9 cellular contexts compared by ENCODE assay signal in genomic region chr1:32993215-32993566, GRCh38. TPM values are rescaled to one million over a fixed set of nuclear protein-coding genes. Genes with fewer than 3 reads are reported as not detected.
DNase-seq lines count a peak whose midpoint lies in the region; ATAC-seq, FAIRE-seq and TF ChIP-seq lines count a peak whose summit lies in the region.
"Had no signal": no experiment of that assay in that cellular context is flagged by ENCODE, and none has a peak within 500 bp of the region (broad histone marks: within the 10 kb centered on the region; RNA-seq: fewer than 3 reads in every experiment).

No MANE protein-coding gene starts in this region.

- no peaks in the 10 kb centered on the region for H3K27me3 Mint-ChIP-seq in activated CD4-positive, alpha-beta T cell treated with anti-CD3 and anti-CD28 coated beads, Interleukin-2, amount 10 ng/mL, durations not matched to agents 24 days and 14 days
- H3K27me3 Mint-ChIP-seq in stimulated activated naive B cell treated with anti-CD40 and anti-IgM and Interleukin-4, amounts not matched to agents 10 μg/mL and 1 μg/mL and 100 μg/mL, for 72 hours: no peaks in the 10 kb centered on the region
- H3K27me3 Mint-ChIP-seq in CD8-positive, alpha-beta T cell (ENCODE audit: low read depth): no peaks in the 10 kb centered on the region

- H2BK12ac ChIP-seq in H1 (ENCODE audit: low read depth, low read length): peak overlapping the region; percentile 2; the same call in 1 of the 2 replicates

- FAIRE-seq in H1 (lab: Jason Lieb, UNC): no peak

- no peak overlapping the region for H3K27ac ChIP-seq in H1 (ENCODE audit: low read depth, low read length)
- H3K27ac ChIP-seq in CD8-positive, alpha-beta T cell (ENCODE audit: low read depth, low read length): no peak overlapping the region

- no peak overlapping the region for H2BK120ac ChIP-seq in H1 (replicated peaks; ENCODE audit: low read depth, low read length)

- H3K9ac ChIP-seq in NT2/D1 (ENCODE audit: insufficient read length, low read depth) (peak overlapping the region; percentile 34), H1 (replicated peaks in 1 of 4; ENCODE audit: extremely low read depth in 1 of 4, low read depth in 3 of 4, low read length in 3 of 4) (no peak overlapping the region)

- no peak overlapping the region for H3K4me3 ChIP-seq in NT2/D1 (ENCODE audit: insufficient read length, low read depth)
- H3K4me3 ChIP-seq in H1 (ENCODE audit: extremely low read depth in 1 of 4, insufficient read depth in 2 of 4, low read depth in 3 of 4, low read length in 4 of 4): no peak overlapping the region
- no peak overlapping the region for H3K4me3 ChIP-seq in CD8-positive, alpha-beta T cell (ENCODE audit: low read depth, low read length)

- H2AFZ ChIP-seq in H1 (ENCODE audit: low read length): no peak overlapping the region

- no peak overlapping the region for H2BK15ac ChIP-seq in H1 (ENCODE audit: low read length)

- H3K27me3 ChIP-seq in NT2/D1 (ENCODE audit: insufficient read depth, insufficient read length): no peaks in the 10 kb centered on the region
- peaks cover 0 to 1% (median 0%) of the 10 kb centered on the region in 4 experiments; a peak in 1 of 7 replicates for H3K27me3 ChIP-seq in H1 (replicated peaks in 1 of 4; ENCODE audit: control insufficient read depth in 3 of 4, extremely low read depth in 1 of 4, insufficient read depth in 3 of 4, low read length in 3 of 4)
- no peaks in the 10 kb centered on the region for H3K27me3 ChIP-seq in CD8-positive, alpha-beta T cell (ENCODE audit: insufficient read depth, low read length)

- DNase-seq in activated CD4-positive, alpha-beta T cell treated with anti-CD3 and anti-CD28 coated beads, Interleukin-2, amount 10 ng/mL, durations not matched to agents 24 days and 14 days: no peak
- no peak for DNase-seq in activated CD4-positive, alpha-beta T cell treated with anti-CD3 and anti-CD28 coated beads for 48 hours
- DNase-seq in NT2/D1 (ENCODE audit: low read depth, low spot score) (no peak), H1 (ENCODE audit: low read depth in 1 of 2, low spot score in 2 of 2) (no peak), cerebellum (ENCODE audit: low spot score) (no peak), NCI-H128 (lab: John Stamatoyannopoulos, UW; ENCODE audit: unreplicated experiment) (no peak)
- DNase-seq in stimulated activated naive B cell treated with anti-CD40 and anti-IgM and Interleukin-4, amounts not matched to agents 10 μg/mL and 1 μg/mL and 100 μg/mL, for 72 hours: peak; percentile 36
- DNase-seq in CD8-positive, alpha-beta T cell: no peak
- DNase-seq: NCI-H524 treated with DMSO at 0.1 percent for 48 hours had no signal

- TF ChIP-seq EP300 in H1 (IDR thresholded peaks at IDR 0.05; ENCODE audit: borderline replicate concordance in 1 of 2, low read depth in 2 of 2, low read length in 2 of 2): no peak

- no peak for TF ChIP-seq POLR2A in H1 (IDR thresholded peaks at IDR 0.05; ENCODE audit: control extremely low read depth in 1 of 2, low read depth in 2 of 2, low read length in 2 of 2)

- H3K36me3 ChIP-seq in NT2/D1 (ENCODE audit: insufficient read depth, insufficient read length, low read length) (no peaks in the 10 kb centered on the region), H1 (ENCODE audit: control insufficient read depth in 2 of 4, insufficient read depth in 4 of 4, low read length in 3 of 4) (no peaks in the 10 kb centered on the region)
- no peaks in the 10 kb centered on the region for H3K36me3 ChIP-seq in CD8-positive, alpha-beta T cell (ENCODE audit: insufficient read depth, low read length)

- no peak overlapping the region for H2AK5ac ChIP-seq in H1 (ENCODE audit: low read depth, low read length)

- no peak overlapping the region for H3K56ac ChIP-seq in H1 (replicated peaks; ENCODE audit: insufficient read length, low read depth, low read length)

- CTCF ChIA-PET in H1 (lab: Charles Lee; ENCODE audit: partially characterized antibody): interaction anchor here (0.8 to 6.8 kb wide), 9 partner anchors 9 to 103 kb away, joined by 3 to 44 read pairs (median 4); no protein-coding TSS in a partner anchor
- CTCF ChIA-PET in CD8-positive, alpha-beta T cell (lab: Charles Lee): interaction anchor here (1.2 to 1.6 kb wide), 3 partner anchors 12 to 61 kb away, joined by 5 to 8 read pairs (median 6); no protein-coding TSS in a partner anchor

- peaks cover 4% of the 10 kb centered on the region for H3K79me1 ChIP-seq in H1 (ENCODE audit: low read depth, low read length)

- H2BK20ac ChIP-seq in H1 (ENCODE audit: low read length): 0 out of 2 replicates have a peak overlapping the region, but pooled peaks have one; percentile 29

- no peak overlapping the region for H4K91ac ChIP-seq in H1 (replicated peaks; ENCODE audit: insufficient read length, low read length)

- H2BK5ac ChIP-seq in H1 (ENCODE audit: low read depth, low read length): no peak overlapping the region

- no peaks in the 10 kb centered on the region for H3K9me3 Mint-ChIP-seq in activated CD4-positive, alpha-beta T cell treated with anti-CD3 and anti-CD28 coated beads, Interleukin-2, amount 10 ng/mL, durations not matched to agents 24 days and 14 days
- H3K9me3 Mint-ChIP-seq in stimulated activated naive B cell treated with anti-CD40 and anti-IgM and Interleukin-4, amounts not matched to agents 10 μg/mL and 1 μg/mL and 100 μg/mL, for 72 hours: no peaks in the 10 kb centered on the region
- no peaks in the 10 kb centered on the region for H3K9me3 Mint-ChIP-seq in CD8-positive, alpha-beta T cell

- no peak overlapping the region for H3K23ac ChIP-seq in H1 (ENCODE audit: insufficient read length)

- ATAC-seq in stimulated activated naive B cell treated with anti-CD40 and anti-IgM and Interleukin-4, amounts not matched to agents 10 μg/mL and 1 μg/mL and 100 μg/mL, for 72 hours (replicated peaks): peak; percentile 48 to 51
- no peak for ATAC-seq in CD8-positive, alpha-beta T cell

- no peak overlapping the region for H3K14ac ChIP-seq in H1 (ENCODE audit: insufficient read length)

- 95% methylated on average over 9 of the region's 9 CpGs; no CpG with 5 or more reads in 1 of the 2 experiments for WGBS in H1 (ENCODE audit: extremely low coverage in 1 of 2, insufficient coverage in 1 of 2, insufficient read length in 1 of 2, insufficient replicate concordance in 2 of 2, low coverage in 1 of 2, low lambda C conversion rate in 2 of 2, missing lambda C conversion rate in 1 of 2), 2 experiments

- intact Hi-C loops in activated CD4-positive, alpha-beta T cell treated with anti-CD3 and anti-CD28 coated beads, Interleukin-2, amount 10 ng/mL, durations not matched to agents 24 days and 14 days (cut with micrococcal nuclease): loop anchor here (2.0 kb wide), 4 partner anchors 14 to 54 kb away; partner anchors contain the start of genes AK2 and RNF19B
- intact Hi-C loops in CD8-positive, alpha-beta T cell (cut with DNase I, micrococcal nuclease): no loop called here

- POLR2A ChIA-PET in H1 (lab: Charles Lee; ENCODE audit: partially characterized antibody): interaction anchor here (0.9 to 2.7 kb wide), 6 partner anchors 9 to 29 kb away, joined by 3 to 12 read pairs (median 9); partner anchors contain the start of gene RNF19B
- POLR2A ChIA-PET in CD8-positive, alpha-beta T cell (lab: Charles Lee): interaction anchor here (1.0 to 1.5 kb wide), 3 partner anchors 8 to 51 kb away, joined by 3 to 4 read pairs (median 3); partner anchors contain the start of gene RNF19B

- no peak overlapping the region for H4K8ac ChIP-seq in H1 (ENCODE audit: extremely low read depth, insufficient read depth, low read length)

- no peak overlapping the region for H3K4ac ChIP-seq in H1 (replicated peaks; ENCODE audit: insufficient read length, low read depth, low read length)

- H3K4me1 Mint-ChIP-seq in activated CD4-positive, alpha-beta T cell treated with anti-CD3 and anti-CD28 coated beads, Interleukin-2, amount 10 ng/mL, durations not matched to agents 24 days and 14 days: peaks cover 70% of the 10 kb centered on the region
- peaks cover 56 to 77% of the 10 kb centered on the region in 2 donors for H3K4me1 Mint-ChIP-seq in stimulated activated naive B cell treated with anti-CD40 and anti-IgM and Interleukin-4, amounts not matched to agents 10 μg/mL and 1 μg/mL and 100 μg/mL, for 72 hours
- peaks cover 17% of the 10 kb centered on the region for H3K4me1 Mint-ChIP-seq in CD8-positive, alpha-beta T cell (ENCODE audit: low read depth)

- H4K5ac ChIP-seq in H1 (ENCODE audit: insufficient read length, low read depth, low read length): no peak overlapping the region

- no peak overlapping the region for H3K4me2 ChIP-seq in H1 (ENCODE audit: insufficient read depth in 1 of 2, low read depth in 2 of 2, low read length in 2 of 2)

- no peaks in the 10 kb centered on the region for H3K23me2 ChIP-seq in H1 (ENCODE audit: low read depth, low read length)

- no peak for TF ChIP-seq CTCF in H1 (IDR thresholded peaks at IDR 0.05; ENCODE audit: control extremely low read depth in 1 of 3, insufficient read depth in 1 of 3, low read depth in 1 of 3, low read length in 3 of 3)
- TF ChIP-seq CTCF in CD8-positive, alpha-beta T cell (IDR thresholded peaks at IDR 0.05): no peak

- no peaks in the 10 kb centered on the region; a peak in 1 of 4 replicates for H3K79me2 ChIP-seq in H1 (ENCODE audit: control insufficient read depth in 1 of 2, insufficient read depth in 2 of 2, low read length in 2 of 2)

- peak overlapping the region; percentile 68 for H3K4me3 Mint-ChIP-seq in activated CD4-positive, alpha-beta T cell treated with anti-CD3 and anti-CD28 coated beads, Interleukin-2, amount 10 ng/mL, durations not matched to agents 24 days and 14 days
- H3K4me3 Mint-ChIP-seq in stimulated activated naive B cell treated with anti-CD40 and anti-IgM and Interleukin-4, amounts not matched to agents 10 μg/mL and 1 μg/mL and 100 μg/mL, for 72 hours: peak overlapping the region; percentile 13 to 66
- H3K4me3 Mint-ChIP-seq in CD8-positive, alpha-beta T cell: no peak overlapping the region

- peak overlapping the region; percentile 82 for H3K27ac Mint-ChIP-seq in activated CD4-positive, alpha-beta T cell treated with anti-CD3 and anti-CD28 coated beads, Interleukin-2, amount 10 ng/mL, durations not matched to agents 24 days and 14 days
- H3K27ac Mint-ChIP-seq in stimulated activated naive B cell treated with anti-CD40 and anti-IgM and Interleukin-4, amounts not matched to agents 10 μg/mL and 1 μg/mL and 100 μg/mL, for 72 hours: peak overlapping the region; percentile 98
- no peak overlapping the region for H3K27ac Mint-ChIP-seq in CD8-positive, alpha-beta T cell

- peaks cover 24% of the 10 kb centered on the region for H3K4me1 ChIP-seq in NT2/D1 (ENCODE audit: insufficient read depth, insufficient read length)
- peaks cover 0 to 15% (median 8%) of the 10 kb centered on the region in 4 experiments; a peak in 5 of 7 replicates for H3K4me1 ChIP-seq in H1 (replicated peaks in 1 of 4; ENCODE audit: control insufficient read depth in 3 of 4, insufficient read depth in 4 of 4, low read length in 3 of 4)
- peaks cover 5% of the 10 kb centered on the region for H3K4me1 ChIP-seq in CD8-positive, alpha-beta T cell (ENCODE audit: insufficient read depth, low read length)

- H3K9me3 ChIP-seq in NT2/D1 (ENCODE audit: insufficient read depth, low read length) (no peaks in the 10 kb centered on the region), H1 (ENCODE audit: insufficient read depth in 2 of 2, low read depth in 1 of 2, low read length in 1 of 2) (no peaks in the 10 kb centered on the region)
- no peaks in the 10 kb centered on the region for H3K9me3 ChIP-seq in CD8-positive, alpha-beta T cell (ENCODE audit: low read length)

- no peak overlapping the region for H3K18ac ChIP-seq in H1 (ENCODE audit: extremely low read depth, low read length)

- peaks cover 9% of the 10 kb centered on the region for H3K36me3 Mint-ChIP-seq in activated CD4-positive, alpha-beta T cell treated with anti-CD3 and anti-CD28 coated beads, Interleukin-2, amount 10 ng/mL, durations not matched to agents 24 days and 14 days (ENCODE audit: low read depth)
- peaks cover 3 to 11% of the 10 kb centered on the region in 2 donors for H3K36me3 Mint-ChIP-seq in stimulated activated naive B cell treated with anti-CD40 and anti-IgM and Interleukin-4, amounts not matched to agents 10 μg/mL and 1 μg/mL and 100 μg/mL, for 72 hours
- no peaks in the 10 kb centered on the region for H3K36me3 Mint-ChIP-seq in CD8-positive, alpha-beta T cell

- no peaks in the 10 kb centered on the region for H4K20me1 ChIP-seq in H1 (replicated peaks in 1 of 2; ENCODE audit: control insufficient read depth in 1 of 2, insufficient read depth in 2 of 2, low read length in 2 of 2)

- TF ChIP-seq RAD21 in H1 (IDR thresholded peaks at IDR 0.05 in 1 of 2, conservative IDR thresholded peaks at IDR 0.05 in 1 of 2; ENCODE audit: low read depth in 2 of 2, low read length in 2 of 2): no peak

RNA-seq across cellular contexts. Expression of gene RNF19B, which starts 28.6 kb away (rescaled TPM):
- 44.5 and 46.8 TPM in 2 replicates for total RNA-seq in activated CD4-positive, alpha-beta T cell treated with anti-CD3 and anti-CD28 coated beads, Interleukin-2, amount 10 ng/mL, durations not matched to agents 24 days and 14 days
- total RNA-seq in H1 (2021; fragmentation: NEBNext Ultra II Directional; extraction: Animal tissue kit (Norgen Biotek cat#: 25700)): 10.4 and 11.2 TPM in 2 replicates
- 9.2 and 9.8 TPM in 2 replicates for polyA plus RNA-seq in H1 (2011; rRNA removed)
- polyA plus RNA-seq in H1 (2011; cell fraction: cytosol; rRNA removed): 10.5 TPM
- 7.4 TPM for polyA plus RNA-seq in H1 (2011; cell fraction: nucleus; rRNA removed)
- polyA plus RNA-seq in H1 (2012, experiment 1 of 2): 9.1 to 12.2 TPM (median 11.8 TPM) in 4 replicates
- 9.2 TPM for polyA plus RNA-seq in H1 (2012, experiment 2 of 2)
- polyA plus RNA-seq in H1 (2013, experiment 1 of 2): 5.0 TPM
- 5.2 TPM for polyA plus RNA-seq in H1 (2013, experiment 2 of 2)
- polyA minus RNA-seq in H1 (2011; rRNA and poly(A)+ RNA removed): 15.3 and 17.4 TPM in 2 replicates
- 9.8 TPM for polyA minus RNA-seq in H1 (2011; cell fraction: cytosol; rRNA and poly(A)+ RNA removed)
- polyA minus RNA-seq in H1 (2011; cell fraction: nucleus; rRNA and poly(A)+ RNA removed): 9.0 TPM
- total RNA-seq in cerebellum: 23.9 TPM
- 10 to 100 TPM; 43.9 to 44.6 TPM for total RNA-seq in CD8-positive, alpha-beta T cell

RNA-seq across cellular contexts. Expression of gene AK2, which starts 43.5 kb away (rescaled TPM):
- total RNA-seq in activated CD4-positive, alpha-beta T cell treated with anti-CD3 and anti-CD28 coated beads, Interleukin-2, amount 10 ng/mL, durations not matched to agents 24 days and 14 days: 424 and 429 TPM in 2 replicates
- total RNA-seq in H1 (2021; fragmentation: NEBNext Ultra II Directional; extraction: Animal tissue kit (Norgen Biotek cat#: 25700)): 127 and 137 TPM in 2 replicates
- polyA plus RNA-seq in H1 (2011; rRNA removed): 92.3 and 110 TPM in 2 replicates
- 188 TPM for polyA plus RNA-seq in H1 (2011; cell fraction: cytosol; rRNA removed)
- polyA plus RNA-seq in H1 (2011; cell fraction: nucleus; rRNA removed): 91.1 TPM
- polyA plus RNA-seq in H1 (2012, experiment 1 of 2): 119 to 218 TPM (median 127 TPM) in 4 replicates
- polyA plus RNA-seq in H1 (2012, experiment 2 of 2): 68.7 TPM
- polyA plus RNA-seq in H1 (2013, experiment 1 of 2): 98.5 TPM
- 94.1 TPM for polyA plus RNA-seq in H1 (2013, experiment 2 of 2)
- 43.3 and 54.5 TPM in 2 replicates for polyA minus RNA-seq in H1 (2011; rRNA and poly(A)+ RNA removed)
- polyA minus RNA-seq in H1 (2011; cell fraction: cytosol; rRNA and poly(A)+ RNA removed): 53.7 TPM
- polyA minus RNA-seq in H1 (2011; cell fraction: nucleus; rRNA and poly(A)+ RNA removed): 68.6 TPM
- 52.4 TPM for total RNA-seq in cerebellum
- total RNA-seq in CD8-positive, alpha-beta T cell: 10 to 100 TPM; 24.3 to 24.9 TPM
